ENCODE assay signal across 9 cellular contexts in genomic region chr2:127105656-127106456, GRCh38. TPM values are rescaled to one million over a fixed set of nuclear protein-coding genes. Genes with fewer than 3 reads are reported as not detected.
A peak's percentile ranks its signal among the peaks of the same experiment; 100 is the strongest.
DNase-seq lines count a peak whose midpoint lies in the region; ATAC-seq and TF ChIP-seq lines count a peak whose summit lies in the region.
"Had no signal": no experiment of that assay in that cellular context is flagged by ENCODE, and none has a peak within 500 bp of the region (broad histone marks: within the 10 kb centered on the region; RNA-seq: fewer than 3 reads in every experiment).

No MANE protein-coding gene starts in this region.

- intact Hi-C loops in PC-9 (cut with micrococcal nuclease; ENCODE audit: unreplicated experiment): loop anchor here (2.0 kb wide), 1 partner anchor 49 kb away; no protein-coding TSS in a partner anchor
- intact Hi-C loops in dorsolateral prefrontal cortex (cut with DNase I): loop anchor here (1.0 to 10.0 kb wide), 5 partner anchors 22 to 169 kb away; no protein-coding TSS in a partner anchor
- intact Hi-C loops in lower lobe of right lung (cut with DNase I): no loop called here
- intact Hi-C loops in thyroid gland (cut with DNase I): no loop called here

- H3K27ac ChIP-seq in PC-9 (peak overlapping the region; percentile 31; the same call in 1 of the 2 replicates), dorsolateral prefrontal cortex (peak overlapping the region; percentile 92 to 99 (median 98)), lower lobe of right lung (peak overlapping the region; percentile 82), thyroid gland (peak overlapping the region; percentile 40 to 82 (median 79))
- H3K27ac ChIP-seq: 22Rv1 had no signal

- H4K20me1 ChIP-seq in PC-9 (ENCODE audit: insufficient read depth): no peaks in the 10 kb centered on the region

- H3K36me3 ChIP-seq in PC-9 (ENCODE audit: low read depth): no peaks in the 10 kb centered on the region
- H3K36me3 ChIP-seq in lower lobe of right lung: no peaks in the 10 kb centered on the region
- no peaks in the 10 kb centered on the region for H3K36me3 ChIP-seq in thyroid gland

- H2AFZ ChIP-seq in PC-9: peak overlapping the region; percentile 91

- TF ChIP-seq POLR2A in thyroid gland (IDR thresholded peaks at IDR 0.05): peak in 1 of 2 donors; percentile 23

- H3K4me3 ChIP-seq in PC-9 (peak overlapping the region; percentile 96), dorsolateral prefrontal cortex (peak overlapping the region; percentile 75 to 100 (median 96)), lower lobe of right lung (peak overlapping the region; percentile 90), thyroid gland (replicated peaks in 1 of 3) (peak overlapping the region; percentile 46 to 84 (median 79))

- WGBS in thyroid gland, 2 donors: 0 to 1% methylated on average over 5 to 49 of the region's 51 CpGs

- peak overlapping the region; percentile 98 for H3K4me2 ChIP-seq in PC-9

- no TSS peak for BruUV-seq in PC-9 (replicated peaks; lab: Mats Ljungman, UMichigan)

- H3K27me3 ChIP-seq in PC-9 (ENCODE audit: insufficient read depth, low read depth): no peaks in the 10 kb centered on the region
- H3K27me3 ChIP-seq in dorsolateral prefrontal cortex: no peaks in the 10 kb centered on the region
- no peaks in the 10 kb centered on the region for H3K27me3 ChIP-seq in lower lobe of right lung (ENCODE audit: low read depth)
- H3K27me3 ChIP-seq in thyroid gland: no peaks in the 10 kb centered on the region

- H3K9me2 ChIP-seq in PC-9 (ENCODE audit: insufficient read depth): no peaks in the 10 kb centered on the region

- TF ChIP-seq CTCF in PC-9 (conservative IDR thresholded peaks at IDR 0.05) (no peak), dorsolateral prefrontal cortex (IDR thresholded peaks at IDR 0.05 in 54 of 56, conservative IDR thresholded peaks at IDR 0.05 in 2 of 56; ENCODE audit: low read depth in 1 of 56, partially characterized antibody in 56 of 56) (peak in 4 of 56 donors; percentile 10 to 20 (median 17)), lower lobe of right lung (IDR thresholded peaks at IDR 0.05) (peak; percentile 7), thyroid gland (IDR thresholded peaks at IDR 0.05) (no peak)

- CTCF ChIA-PET in PC-9 (lab: Charles Lee): interaction anchor here (1.4 to 2.3 kb wide), 2 partner anchors 21 to 38 kb away, joined by 7 to 20 read pairs; no protein-coding TSS in a partner anchor

- H3K9me3 ChIP-seq in PC-9 (ENCODE audit: insufficient read depth, low read depth) (no peaks in the 10 kb centered on the region), lower lobe of right lung (no peaks in the 10 kb centered on the region), thyroid gland (no peaks in the 10 kb centered on the region)

- H3F3A ChIP-seq in PC-9 (ENCODE audit: insufficient read depth, low read depth): peaks cover 26% of the 10 kb centered on the region; the same call in 1 of the 2 replicates

- POLR2A ChIA-PET in PC-9 (lab: Charles Lee; ENCODE audit: unreplicated experiment): interaction anchor here (0.6 kb wide), 1 partner anchor 30 kb away, joined by 3 read pairs; no protein-coding TSS in a partner anchor

- H3K79me2 ChIP-seq in PC-9 (ENCODE audit: low read depth): peaks cover 58% of the 10 kb centered on the region

- ATAC-seq in lower lobe of right lung: peak; percentile 40 to 41
- ATAC-seq in GM21447 (IDR thresholded peaks at IDR 0.05; ENCODE audit: unreplicated experiment): no peak

- H3K4me1 ChIP-seq in PC-9 (replicated peaks; ENCODE audit: insufficient read depth) (peaks cover 62% of the 10 kb centered on the region), lower lobe of right lung (peaks cover 26% of the 10 kb centered on the region), thyroid gland (peaks cover 3 to 20% of the 10 kb centered on the region in 2 donors)

- DNase-seq in DMS53 (lab: John Stamatoyannopoulos, UW) (peak; percentile 76), DMS53 treated with DMSO at 0.1 percent for 48 hours (lab: John Stamatoyannopoulos, UW; ENCODE audit: unreplicated experiment) (no peak), PC-9 (peak in 1 of 2 experiments; percentile 41), dorsolateral prefrontal cortex (peak in 2 of 10 donors; percentile 31 to 59), lower lobe of right lung (peak; percentile 59), thyroid gland (peak; percentile 43 to 47), D341Med (ENCODE audit: low spot score) (no peak)

RNA-seq across cellular contexts. Expression of gene BIN1, which starts 1.1 kb away (rescaled TPM):
- total RNA-seq in PC-9 (2021) (87.5 and 95.6 TPM in 2 replicates), dorsolateral prefrontal cortex (100 to 1,000 TPM; 151 to 703 (median 290) TPM), lower lobe of right lung (33.9 TPM), thyroid gland (10 to 100 TPM; 49.2 to 68.3 (median 64.2) TPM)

Comparison
In these comparisons a context has a peak if more than half of its experiments do, and no peak if none do; other contexts are left out.
1. DNase-seq: peak in DMS53 (single experiment), lower lobe of right lung (single experiment) and thyroid gland (2 of 2); none in DMS53 treated with DMSO at 0.1 percent for 48 hours (single experiment) and D341Med (single experiment).
2. H3K27ac ChIP-seq: peak in every context shown above with its lines; median percentile 98 in dorsolateral prefrontal cortex; 82 in lower lobe of right lung; 79 in thyroid gland; 31 in PC-9.
3. intact Hi-C loops: an anchor here in PC-9 (2.0 kb wide) and dorsolateral prefrontal cortex (1.0 to 10.0 kb wide); none called in lower lobe of right lung and thyroid gland.
4. Peak in every context shown above with its lines, with median percentiles within 50 percentile points of each other: H3K4me3 ChIP-seq.